In genomic region chr4:139083533-139084424, GRCh38 we compare ENCODE assay signal across 8 cellular contexts.
DNase-seq lines count a peak whose midpoint lies in the region; ATAC-seq and TF ChIP-seq lines count a peak whose summit lies in the region.

No MANE protein-coding gene starts in this region.

- H3K36me3 ChIP-seq in Panc1 (ENCODE audit: control insufficient read depth, insufficient read depth, low read length): peaks cover 2% of the 10 kb centered on the region; the same call in 1 of the 2 replicates

- CTCF ChIA-PET in Panc1 (lab: Charles Lee): no interaction called here

- intact Hi-C loops in Panc1 (cut with micrococcal nuclease; ENCODE audit: unreplicated experiment): no loop called here
- intact Hi-C loops in natural killer cell (cut with micrococcal nuclease): loop anchor here (1.0 to 5.0 kb wide), 4 partner anchors 68 to 369 kb away; partner anchors contain the start of genes ELF2, NAA15 and NOCT

- POLR2A ChIA-PET in Panc1 (lab: Charles Lee): no interaction called here

- peak overlapping the region; percentile 93 for H3K4me3 Mint-ChIP-seq in natural killer cell

- no peaks in the 10 kb centered on the region for H3K9me3 Mint-ChIP-seq in natural killer cell

- H3K9me3 ChIP-seq in Panc1 (ENCODE audit: control insufficient read depth, insufficient read depth, low read depth, low read length): no peaks in the 10 kb centered on the region

- peaks cover 19% of the 10 kb centered on the region for H3K4me1 ChIP-seq in Panc1 (ENCODE audit: control insufficient read depth, insufficient read depth, low read length)

- DNase-seq in DMS53 treated with DMSO at 0.1 percent for 48 hours (lab: John Stamatoyannopoulos, UW; ENCODE audit: unreplicated experiment) (peak; percentile 76), HuH-7.5 (ENCODE audit: low spot score) (peak; percentile 44), Panc1 (ENCODE audit: low read depth, low spot score) (peak; percentile 46), activated T-helper 1 cell treated with Interleukin-2 at 50 U/mL for 16 hours (ENCODE audit: low read depth) (peak; percentile 75), fibroblast of mammary gland (ENCODE audit: low read depth) (peak; percentile 88), natural killer cell (peak; percentile 73)
- peak; percentile 69 to 90 (median 82) for DNase-seq in stimulated activated naive CD4-positive, alpha-beta T cell (lab: John Stamatoyannopoulos, UW)

- H3K27ac Mint-ChIP-seq in natural killer cell: peak overlapping the region; percentile 94 to 97

- H3K36me3 Mint-ChIP-seq in natural killer cell: no peaks in the 10 kb centered on the region

- no TSS peak for BruUV-seq in Panc1 (replicated peaks; lab: Mats Ljungman, UMichigan)

- in situ Hi-C loops in Panc1 (cut with HindIII; ENCODE audit: low pct_unique_long_range_greater_than_20kb, low sequenced_read_pairs): no loop called here

- H3K27me3 ChIP-seq in Panc1 (ENCODE audit: control insufficient read depth, insufficient read depth, low read length): no peaks in the 10 kb centered on the region

- TF ChIP-seq CTCF in Panc1 (IDR thresholded peaks at IDR 0.05): no peak
- no peak for TF ChIP-seq CTCF in fibroblast of mammary gland (conservative IDR thresholded peaks at IDR 0.05; ENCODE audit: control insufficient read depth, insufficient read depth, low read depth, low read length)
- TF ChIP-seq CTCF in natural killer cell (IDR thresholded peaks at IDR 0.05): no peak

- ATAC-seq in GM21526 (IDR thresholded peaks at IDR 0.05; ENCODE audit: low FRiP score, unreplicated experiment) (peak; percentile 65), Panc1 (peak; percentile 87), natural killer cell (peak; percentile 42 to 63 (median 52))

- H3K4me1 Mint-ChIP-seq in natural killer cell: peaks cover 46 to 50% of the 10 kb centered on the region in 2 donors

- no peaks in the 10 kb centered on the region for H3K27me3 Mint-ChIP-seq in natural killer cell (ENCODE audit: low read depth in 2 of 2)

- H3K4me3 ChIP-seq in Panc1 (ENCODE audit: low read depth in 2 of 2, low read length in 2 of 2) (peak overlapping the region; percentile 88 to 95), fibroblast of mammary gland (ENCODE audit: control insufficient read depth, low read depth, low read length) (peak overlapping the region; percentile 100)

- peak overlapping the region; percentile 95 for H3K27ac ChIP-seq in Panc1 (ENCODE audit: low read length)

Comparison
In these comparisons a context has a peak if more than half of its experiments do, and no peak if none do; other contexts are left out.
1. Peak in every context shown above with its lines: DNase-seq, ATAC-seq, H3K4me3 ChIP-seq and H3K27ac ChIP-seq.